Comparison of ENCODE assay signal across 2 cellular contexts in genomic region chr6:17768388-17768787, GRCh38.
A peak's percentile ranks its signal among the peaks of the same experiment; 100 is the strongest.
TF ChIP-seq lines count a peak whose summit lies in the region.

No MANE protein-coding gene starts in this region.

TF ChIP-seq in HCT116, 20 proteins besides CTCF, POLR2A, EP300 and RAD21:
- TF ChIP-seq REST (IDR thresholded peaks at IDR 0.05; ENCODE audit: low read depth) (peak; percentile 71), SIN3A (IDR thresholded peaks at IDR 0.05; ENCODE audit: low read depth) (no peak)

TF ChIP-seq in endothelial cell of umbilical vein, 7 proteins besides CTCF, POLR2A, EP300 and RAD21:
- TF ChIP-seq GATA2 (IDR thresholded peaks at IDR 0.05; ENCODE audit: insufficient read depth, insufficient read length, low read depth, low read length) (no peak), FOS (IDR thresholded peaks at IDR 0.05; ENCODE audit: borderline replicate concordance, insufficient read depth, low read length) (no peak), MYC (IDR thresholded peaks at IDR 0.05; ENCODE audit: low read depth, low read length) (no peak), JUN (IDR thresholded peaks at IDR 0.05; ENCODE audit: borderline replicate concordance, insufficient read depth, insufficient read length, low read depth) (no peak), EZH2 (IDR thresholded peaks at IDR 0.05; ENCODE audit: borderline replicate concordance, low read depth, low read length, severe bottlenecking) (no peak), POLR2AphosphoS5 (IDR thresholded peaks at IDR 0.05; ENCODE audit: insufficient read depth, low read depth, low read length) (no peak), MAX (IDR thresholded peaks at IDR 0.05; ENCODE audit: insufficient read depth, insufficient read length) (no peak)
